In genomic region chr19:15379996-15380647, GRCh38 we compare ENCODE assay signal across 8 cellular contexts. TPM values are rescaled to one million over a fixed set of nuclear protein-coding genes. Genes with fewer than 3 reads are reported as not detected.
DNase-seq lines count a peak whose midpoint lies in the region; TF ChIP-seq lines count a peak whose summit lies in the region.

No MANE protein-coding gene starts in this region.

- peak; percentile 28 to 29 for DNase-seq in stimulated activated CD4-positive, alpha-beta T cell treated with anti-CD3 and anti-CD28 coated beads, Interleukin-15, amount 100 ng/mL, for 48 hours (ENCODE audit: low read depth in 2 of 2)
- no peak for DNase-seq in stimulated activated CD4-positive, alpha-beta T cell treated with anti-CD3 and anti-CD28 coated beads, Interleukin-4, amount 100 ng/mL, for 4 hours
- DNase-seq in HAP-1 (ENCODE audit: low spot score in 2 of 2), result peak; percentile 57 to 87
- DNase-seq in LHCN-M2 (ENCODE audit: low read depth), result peak; percentile 53
- DNase-seq in UCSD-AML1 (lab: John Stamatoyannopoulos, UW; ENCODE audit: unreplicated experiment), result peak; percentile 72
- DNase-seq in fibroblast of the aortic adventitia (ENCODE audit: low read depth), result peak; percentile 39
- no peak for DNase-seq in neuronal stem cell (ENCODE audit: low spot score)
- no peak for DNase-seq in hepatic stellate cell (ENCODE audit: low spot score)

- H3K27me3 ChIP-seq in HAP-1 (ENCODE audit: low read depth) (no peaks in the 10 kb centered on the region), neuronal stem cell (ENCODE audit: control insufficient read depth in 3 of 3, insufficient read depth in 3 of 3, low read depth in 1 of 3, low read length in 3 of 3) (no peaks in the 10 kb centered on the region)

- H3K9me3 ChIP-seq in HAP-1, result no peaks in the 10 kb centered on the region
- no peaks in the 10 kb centered on the region for H3K9me3 ChIP-seq in neuronal stem cell (replicated peaks in 1 of 2; ENCODE audit: control insufficient read depth in 2 of 2, insufficient read depth in 1 of 2, low read depth in 1 of 2, low read length in 2 of 2)

- no CpG with 5 or more reads among the region's 56 CpGs for WGBS in neuronal stem cell (ENCODE audit: extremely low coverage in 2 of 2, insufficient read length in 2 of 2, insufficient replicate concordance in 1 of 2), 2 donors

- peak overlapping the region; percentile 82 for H3K14ac ChIP-seq in neuronal stem cell (ENCODE audit: low read length)

- peak overlapping the region; percentile 67 for H3K4me2 ChIP-seq in neuronal stem cell (ENCODE audit: insufficient read depth, low read length, poor library complexity, severe bottlenecking)

- peak overlapping the region; percentile 99 for H3K23ac ChIP-seq in neuronal stem cell (ENCODE audit: low read depth, low read length, poor library complexity)

- H2BK15ac ChIP-seq in neuronal stem cell (ENCODE audit: low read length), result no peak overlapping the region

- H3K4me1 ChIP-seq in HAP-1 (peaks cover 3% of the 10 kb centered on the region), neuronal stem cell (ENCODE audit: control insufficient read depth in 2 of 2, insufficient read depth in 1 of 2, low read depth in 1 of 2, low read length in 2 of 2) (peaks cover 2 to 9% of the 10 kb centered on the region in 2 donors)

- H3K36me3 ChIP-seq in HAP-1 (replicated peaks) (peaks cover 16% of the 10 kb centered on the region), neuronal stem cell (replicated peaks in 1 of 2; ENCODE audit: control insufficient read depth in 2 of 2, insufficient read depth in 2 of 2, low read length in 2 of 2) (peaks cover 2 to 35% of the 10 kb centered on the region in 2 donors)

- H2BK5ac ChIP-seq in neuronal stem cell (ENCODE audit: low read length), result peak overlapping the region; percentile 66

- in situ Hi-C loops in HAP-1 (cut with MboI; ENCODE audit: low sequenced_read_pairs), result no loop called here

- TF ChIP-seq CTCF in fibroblast of the aortic adventitia (IDR thresholded peaks at IDR 0.05; ENCODE audit: insufficient read depth, low read length), result no peak

- H2BK12ac ChIP-seq in neuronal stem cell (ENCODE audit: low read length), result no peak overlapping the region

- H2AFZ ChIP-seq in neuronal stem cell (ENCODE audit: low read length), result peak overlapping the region; percentile 90

- peaks cover 11% of the 10 kb centered on the region for H3K79me1 ChIP-seq in neuronal stem cell (ENCODE audit: low read depth, low read length)

- peak overlapping the region; percentile 91 for H3K18ac ChIP-seq in neuronal stem cell (ENCODE audit: low read length)

- no peak overlapping the region for H2AK5ac ChIP-seq in neuronal stem cell (ENCODE audit: low read depth, low read length)

- no peak overlapping the region for H3K4ac ChIP-seq in neuronal stem cell (ENCODE audit: low read length)

- H3K4me3 ChIP-seq in HAP-1 (peak overlapping the region; percentile 93), fibroblast of the aortic adventitia (ENCODE audit: low read depth, low read length) (peak overlapping the region; percentile 71), neuronal stem cell (ENCODE audit: low read length in 2 of 2) (peak overlapping the region; percentile 44 to 88)

- peak overlapping the region; percentile 93 for H3K9ac ChIP-seq in neuronal stem cell (ENCODE audit: low read depth, low read length, poor library complexity)

- H4K91ac ChIP-seq in neuronal stem cell (ENCODE audit: low read depth, low read length, poor library complexity), result no peak overlapping the region

- H4K8ac ChIP-seq in neuronal stem cell (ENCODE audit: low read depth, low read length), result peak overlapping the region; percentile 82

- peak overlapping the region; percentile 93 for H3K27ac ChIP-seq in neuronal stem cell (replicated peaks; ENCODE audit: low read length)

- no peak overlapping the region for H2BK120ac ChIP-seq in neuronal stem cell (ENCODE audit: low read depth, low read length)

RNA-seq across cellular contexts. Expression of gene AKAP8, which starts 0.5 kb away (rescaled TPM):
- total RNA-seq in LHCN-M2 (2014; rRNA removed), result 26.3 and 28.0 TPM in 2 replicates
- polyA plus RNA-seq in LHCN-M2 (2012), result 12.0 TPM
- total RNA-seq in fibroblast of the aortic adventitia (ENCODE audit: low replicate concordance), result 12.3 and 15.5 TPM in 2 replicates
- 15.0 TPM for polyA plus RNA-seq in neuronal stem cell (2013, experiment 1 of 2)
- 15.2 TPM for polyA plus RNA-seq in neuronal stem cell (2013, experiment 2 of 2)

RNA-seq across cellular contexts. Expression of gene AKAP8L, which starts 38.7 kb away (rescaled TPM):
- total RNA-seq in LHCN-M2 (2014; rRNA removed) (54.1 TPM in 2 replicates), fibroblast of the aortic adventitia (ENCODE audit: low replicate concordance) (45.6 and 65.8 TPM in 2 replicates)
- 27.1 TPM for polyA plus RNA-seq in LHCN-M2 (2012)
- polyA plus RNA-seq in neuronal stem cell (2013, experiment 1 of 2), result 180 TPM
- polyA plus RNA-seq in neuronal stem cell (2013, experiment 2 of 2), result 175 TPM

RNA-seq across cellular contexts. Expression of gene BRD4, which starts 47.8 kb away (rescaled TPM):
- total RNA-seq in LHCN-M2 (2014; rRNA removed) (15.6 and 18.3 TPM in 2 replicates), fibroblast of the aortic adventitia (ENCODE audit: low replicate concordance) (15.5 and 25.3 TPM in 2 replicates)
- 36.5 TPM for polyA plus RNA-seq in LHCN-M2 (2012)
- polyA plus RNA-seq in neuronal stem cell (2013, experiment 1 of 2), result 82.1 TPM
- 88.1 TPM for polyA plus RNA-seq in neuronal stem cell (2013, experiment 2 of 2)

Comparison
In these comparisons a context has a peak if more than half of its experiments do, and no peak if none do; other contexts are left out.
1. DNase-seq: peak in stimulated activated CD4-positive, alpha-beta T cell treated with anti-CD3 and anti-CD28 coated beads, Interleukin-15, amount 100 ng/mL, for 48 hours (2 of 2), HAP-1 (2 of 2), LHCN-M2 (single experiment), UCSD-AML1 (single experiment) and fibroblast of the aortic adventitia (single experiment); none in stimulated activated CD4-positive, alpha-beta T cell treated with anti-CD3 and anti-CD28 coated beads, Interleukin-4, amount 100 ng/mL, for 4 hours (0 of 2), neuronal stem cell (single experiment) and hepatic stellate cell (single experiment).
2. Peak in every context shown above with its lines, with median percentiles within 50 percentile points of each other: H3K4me3 ChIP-seq.